ENCODE assay signal across 1 cellular context in genomic region chr16:81106826-81107503, GRCh38.
TF ChIP-seq lines count a peak whose summit lies in the region.

No MANE protein-coding gene starts in this region.

TF ChIP-seq in HepG2, 621 proteins besides CTCF, POLR2A, EP300 and RAD21 (continued from another document):
- TF ChIP-seq ZNF710 (CRISPR knock-in tag; IDR thresholded peaks at IDR 0.05; ENCODE audit: borderline replicate concordance) (no peak), ZNF598 (CRISPR knock-in tag; IDR thresholded peaks at IDR 0.05; ENCODE audit: borderline replicate concordance) (no peak), GATAD2A (CRISPR knock-in tag; IDR thresholded peaks at IDR 0.05) (0 out of 2 replicates have a peak, but pooled peaks have one; percentile 11), LCORL (IDR thresholded peaks at IDR 0.05) (no peak), LCORL (CRISPR knock-in tag; IDR thresholded peaks at IDR 0.05) (0 out of 2 replicates have a peak, but pooled peaks have one; percentile 33), ZMYM2 (CRISPR knock-in tag; IDR thresholded peaks at IDR 0.05) (peak; percentile 6; the same call in 1 of the 2 replicates), ZNF460 (CRISPR knock-in tag; IDR thresholded peaks at IDR 0.05; ENCODE audit: borderline replicate concordance) (peak; percentile 99), ZNF232 (CRISPR knock-in tag; IDR thresholded peaks at IDR 0.05; ENCODE audit: borderline replicate concordance) (0 out of 2 replicates have a peak, but pooled peaks have one; percentile 31), TEAD3 (CRISPR knock-in tag; optimal IDR thresholded peaks at IDR 0.05; ENCODE audit: borderline replicate concordance) (peak; percentile 27), ZNF614 (CRISPR knock-in tag; IDR thresholded peaks at IDR 0.05; ENCODE audit: borderline replicate concordance) (0 out of 2 replicates have a peak, but pooled peaks have one; percentile 20), ZSCAN21 (CRISPR knock-in tag; IDR thresholded peaks at IDR 0.05; ENCODE audit: borderline replicate concordance) (no peak), ZFP90 (CRISPR knock-in tag; IDR thresholded peaks at IDR 0.05; ENCODE audit: borderline replicate concordance) (0 out of 2 replicates have a peak, but pooled peaks have one; percentile 30), ZNF770 (CRISPR knock-in tag; IDR thresholded peaks at IDR 0.05) (peak; percentile 46; the same call in 1 of the 2 replicates), NFE2L2 (IDR thresholded peaks at IDR 0.05; ENCODE audit: low read length) (0 out of 2 replicates have a peak, but pooled peaks have one; percentile 2)
